ENCODE assay signal across 17 cellular contexts in the genomic region with DNA sequence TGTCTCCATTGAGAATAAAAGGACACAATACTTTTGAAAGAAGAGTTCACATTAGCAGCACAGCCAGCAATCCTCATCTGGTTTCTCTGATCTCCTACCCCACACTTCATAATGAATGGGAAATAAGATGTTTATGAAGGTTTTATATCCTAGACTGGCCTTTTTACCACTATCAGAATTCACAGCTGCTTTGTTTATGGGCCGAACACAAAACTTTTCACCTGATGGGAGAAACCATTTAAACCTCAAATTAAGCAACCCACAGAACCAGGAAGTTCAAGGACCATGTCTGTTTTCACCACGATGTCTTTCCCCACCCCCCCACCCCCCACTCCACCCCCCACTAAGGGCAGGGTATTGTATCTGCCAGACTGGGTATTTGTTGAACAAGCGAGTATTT. TPM values are rescaled to one million over a fixed set of nuclear protein-coding genes. Genes with fewer than 3 reads are reported as not detected.
DNase-seq lines count a peak whose midpoint lies in the region; ATAC-seq, FAIRE-seq and TF ChIP-seq lines count a peak whose summit lies in the region.
"Had no signal": no experiment of that assay in that cellular context is flagged by ENCODE, and none has a peak within 500 bp of the region (broad histone marks: within the 10 kb centered on the region; RNA-seq: fewer than 3 reads in every experiment).

No MANE protein-coding gene starts in this region.

- CTCF ChIA-PET in A549 (lab: Yijun Ruan, JAX), result no interaction called here
- CTCF ChIA-PET in CD4-positive, alpha-beta T cell (lab: Charles Lee), result interaction anchor here (0.7 kb wide), 1 partner anchor 33 kb away, joined by 3 read pairs; no protein-coding TSS in a partner anchor
- CTCF ChIA-PET in activated CD8-positive, alpha-beta T cell treated with anti-CD3 and anti-CD28 coated beads for 36 hours (lab: Charles Lee), result no interaction called here

- POLR2A ChIA-PET in A549 (lab: Yijun Ruan, JAX), result interaction anchor here (0.9 to 4.4 kb wide), 3 partner anchors 9 to 24 kb away, joined by 3 to 51 read pairs (median 4); partner anchors contain the start of genes SETD5 and THUMPD3
- POLR2A ChIA-PET in CD4-positive, alpha-beta T cell (lab: Charles Lee), result interaction anchor here (0.6 to 4.7 kb wide), 2 partner anchors 9 to 20 kb away, joined by 3 to 37 read pairs; no protein-coding TSS in a partner anchor
- POLR2A ChIA-PET in activated CD8-positive, alpha-beta T cell treated with anti-CD3 and anti-CD28 coated beads for 36 hours (lab: Charles Lee), result interaction anchor here (1.0 to 1.4 kb wide), 2 partner anchors 10 to 23 kb away, joined by 5 to 9 read pairs; partner anchors contain the start of gene THUMPD3

- no peaks in the 10 kb centered on the region for H3K9me3 ChIP-seq in A549
- H3K9me3 ChIP-seq in CD4-positive, alpha-beta T cell (ENCODE audit: control insufficient read depth, low read length), result no peaks in the 10 kb centered on the region
- H3K9me3 ChIP-seq: gastroesophageal sphincter had no signal

- H3K4me3 ChIP-seq in A549, result no peak overlapping the region
- H3K4me3 ChIP-seq: gastroesophageal sphincter, skin epidermis had no signal

- DNase-seq in A549 (ENCODE audit: low read depth in 1 of 2, low spot score in 1 of 2) (no peak), naive B cell (no peak), GM12892 (ENCODE audit: insufficient read length) (no peak), Ammon's horn (ENCODE audit: low spot score) (no peak)
- no peak for DNase-seq in CD4-positive, alpha-beta T cell
- DNase-seq in activated CD8-positive, alpha-beta T cell treated with anti-CD3 and anti-CD28 coated beads for 36 hours, result no peak
- DNase-seq: activated CD8-positive, alpha-beta memory T cell treated with anti-CD3 and anti-CD28 coated beads for 24 hours; erythroblast; NCI-H1694 treated with DMSO at 0.1 percent for 48 hours; NCI-H226; RPMI8226 had no signal

- TF ChIP-seq RAD21 in A549 (conservative IDR thresholded peaks at IDR 0.05 in 1 of 2, IDR thresholded peaks at IDR 0.05 in 1 of 2), result no peak

- peaks cover 26% of the 10 kb centered on the region for H3K4me1 Mint-ChIP-seq in CD4-positive, alpha-beta T cell (ENCODE audit: low read depth)
- peaks cover 38% of the 10 kb centered on the region for H3K4me1 Mint-ChIP-seq in activated CD8-positive, alpha-beta T cell treated with anti-CD3 and anti-CD28 coated beads for 36 hours (ENCODE audit: low read depth)
- H3K4me1 Mint-ChIP-seq in naive B cell, result peaks cover 2 to 17% (median 3%) of the 10 kb centered on the region in 3 donors

- FAIRE-seq in A549 (lab: Jason Lieb, UNC) (no peak), GM12892 (lab: Jason Lieb, UNC) (no peak)
- FAIRE-seq: HTR-8/SVneo had no signal

- WGBS in A549 (ENCODE audit: missing lambda C conversion rate), result 53% methylated on average over 3 of the region's 3 CpGs

- H3K27me3 ChIP-seq in CD4-positive, alpha-beta T cell (ENCODE audit: control insufficient read depth, insufficient read depth, low read length), result no peaks in the 10 kb centered on the region
- H3K27me3 ChIP-seq: gastroesophageal sphincter had no signal

- H3K27ac Mint-ChIP-seq in CD4-positive, alpha-beta T cell, result peak overlapping the region; percentile 40
- H3K27ac Mint-ChIP-seq in activated CD8-positive, alpha-beta T cell treated with anti-CD3 and anti-CD28 coated beads for 36 hours, result peak overlapping the region; percentile 78
- peak overlapping the region in 4 of 6 donors; percentile 19 to 66 (median 25) for H3K27ac Mint-ChIP-seq in naive B cell
- H3K27ac Mint-ChIP-seq: dendritic cell treated with granulocyte-macrophage colony-stimulating factor and Interleukin-4, amounts not matched to agents 40 ng/mL and 50 ng/mL, for 4 days had no signal

- no peak for TF ChIP-seq EP300 in A549 (IDR thresholded peaks at IDR 0.05)

- no peak for ATAC-seq in A549
- no peak for ATAC-seq in CD4-positive, alpha-beta T cell (ENCODE audit: poor library complexity)
- no peak for ATAC-seq in activated CD8-positive, alpha-beta T cell treated with anti-CD3 and anti-CD28 coated beads for 36 hours
- no peak for ATAC-seq in naive B cell (ENCODE audit: low read depth in 2 of 2)
- ATAC-seq in GM21723 (IDR thresholded peaks at IDR 0.05; ENCODE audit: unreplicated experiment), result no peak
- ATAC-seq: gastroesophageal sphincter had no signal

- no peak overlapping the region for H3K4me2 ChIP-seq in A549

- H3K36me3 Mint-ChIP-seq in CD4-positive, alpha-beta T cell (ENCODE audit: low read depth), result peaks cover 92% of the 10 kb centered on the region
- peaks cover 59% of the 10 kb centered on the region for H3K36me3 Mint-ChIP-seq in activated CD8-positive, alpha-beta T cell treated with anti-CD3 and anti-CD28 coated beads for 36 hours (ENCODE audit: low read depth)
- peaks cover 7 to 25% of the 10 kb centered on the region in 2 donors for H3K36me3 Mint-ChIP-seq in naive B cell

- no peak overlapping the region for H3K4me3 Mint-ChIP-seq in CD4-positive, alpha-beta T cell
- no peak overlapping the region for H3K4me3 Mint-ChIP-seq in activated CD8-positive, alpha-beta T cell treated with anti-CD3 and anti-CD28 coated beads for 36 hours
- H3K4me3 Mint-ChIP-seq in naive B cell, result no peak overlapping the region
- H3K4me3 Mint-ChIP-seq: brain; dendritic cell treated with granulocyte-macrophage colony-stimulating factor and Interleukin-4, amounts not matched to agents 40 ng/mL and 50 ng/mL, for 4 days had no signal

- TF ChIP-seq POLR2A in A549 (IDR thresholded peaks at IDR 0.05; ENCODE audit: low read length), result no peak
- no peak for TF ChIP-seq POLR2A in GM12892 (IDR thresholded peaks at IDR 0.05; ENCODE audit: low read depth, low read length)

- no peaks in the 10 kb centered on the region for H3K9me3 Mint-ChIP-seq in CD4-positive, alpha-beta T cell
- no peaks in the 10 kb centered on the region for H3K9me3 Mint-ChIP-seq in activated CD8-positive, alpha-beta T cell treated with anti-CD3 and anti-CD28 coated beads for 36 hours
- no peaks in the 10 kb centered on the region for H3K9me3 Mint-ChIP-seq in naive B cell
- H3K9me3 Mint-ChIP-seq: brain; dendritic cell treated with granulocyte-macrophage colony-stimulating factor and Interleukin-4, amounts not matched to agents 40 ng/mL and 50 ng/mL, for 4 days had no signal

- no peak overlapping the region for H3K27ac ChIP-seq in A549
- H3K27ac ChIP-seq in CD4-positive, alpha-beta T cell (ENCODE audit: low read depth, low read length), result no peak overlapping the region

- no peaks in the 10 kb centered on the region for H3K27me3 Mint-ChIP-seq in CD4-positive, alpha-beta T cell
- no peaks in the 10 kb centered on the region for H3K27me3 Mint-ChIP-seq in activated CD8-positive, alpha-beta T cell treated with anti-CD3 and anti-CD28 coated beads for 36 hours
- H3K27me3 Mint-ChIP-seq in naive B cell, result no peaks in the 10 kb centered on the region
- H3K27me3 Mint-ChIP-seq: brain; dendritic cell treated with granulocyte-macrophage colony-stimulating factor and Interleukin-4, amounts not matched to agents 40 ng/mL and 50 ng/mL, for 4 days had no signal

- TF ChIP-seq CTCF in A549 (IDR thresholded peaks at IDR 0.05), result no peak
- TF ChIP-seq CTCF in CD4-positive, alpha-beta T cell (IDR thresholded peaks at IDR 0.05), result no peak
- TF ChIP-seq CTCF in activated CD8-positive, alpha-beta T cell treated with anti-CD3 and anti-CD28 coated beads for 36 hours (IDR thresholded peaks at IDR 0.05), result no peak

- intact Hi-C loops in CD4-positive, alpha-beta T cell (cut with DNase I, micrococcal nuclease), result no loop called here
- intact Hi-C loops in activated CD8-positive, alpha-beta T cell treated with anti-CD3 and anti-CD28 coated beads for 36 hours (cut with micrococcal nuclease), result no loop called here

- peaks cover 26% of the 10 kb centered on the region; the same call in 1 of the 3 replicates for H3K4me1 ChIP-seq in A549

TF ChIP-seq in A549, 52 proteins besides CTCF, POLR2A, EP300 and RAD21 (continues in another document):
- TF ChIP-seq RARB (CRISPR knock-in tag; IDR thresholded peaks at IDR 0.05), result 0 out of 2 replicates have a peak, but pooled peaks have one; percentile 35
- TF ChIP-seq FOSL2 (IDR thresholded peaks at IDR 0.05), result no peak
- TF ChIP-seq FOSL2 (CRISPR knock-in tag; IDR thresholded peaks at IDR 0.05), result no peak
- no peak for TF ChIP-seq HMGXB4 (CRISPR knock-in tag; IDR thresholded peaks at IDR 0.05; ENCODE audit: borderline replicate concordance)
- no peak for TF ChIP-seq NR3C1 (IDR thresholded peaks at IDR 0.05)
- no peak for TF ChIP-seq TP53 (CRISPR knock-in tag; IDR thresholded peaks at IDR 0.05)

RNA-seq across cellular contexts. Expression of gene SETD5, which starts 11.4 kb away (rescaled TPM):
- polyA plus RNA-seq in A549 (2011; rRNA removed), result 92.3 and 116 TPM in 2 replicates
- 27.4 and 36.6 TPM in 2 replicates for polyA plus RNA-seq in A549 (2012; cell fraction: cytosol; rRNA removed)
- polyA plus RNA-seq in A549 (2012; cell fraction: nucleus; rRNA removed), result 70.5 and 82.3 TPM in 2 replicates
- 41.7 to 46.1 TPM (median 44.2 TPM) in 3 replicates for polyA plus RNA-seq in A549 (2017; fragmentation: RNase III; extraction: RNeasy Plus Mini Kit Qiagen cat#74134 plus additional on column Dnase treatment)
- polyA minus RNA-seq in A549 (2011; rRNA and poly(A)+ RNA removed), result 151 and 153 TPM in 2 replicates
- 10 to 100 TPM; 58.5 to 67.6 TPM for total RNA-seq in CD4-positive, alpha-beta T cell
- total RNA-seq in activated CD8-positive, alpha-beta T cell treated with anti-CD3 and anti-CD28 coated beads for 36 hours, result 100 to 1,000 TPM; 118 to 128 TPM
- 10 to 100 TPM; 26.9 to 80.7 (median 42.5) TPM for polyA plus RNA-seq in naive B cell (ENCODE audit: low read depth in 6 of 6)
- polyA plus RNA-seq in GM12892 (2012; ENCODE audit: missing spikeins), result 60.5 TPM

RNA-seq across cellular contexts. Expression of gene THUMPD3, which starts 23.2 kb away (rescaled TPM):
- polyA plus RNA-seq in A549 (2011; rRNA removed) (86.0 and 93.2 TPM in 2 replicates), A549 (2017; fragmentation: RNase III; extraction: RNeasy Plus Mini Kit Qiagen cat#74134 plus additional on column Dnase treatment) (53.9 to 64.4 TPM (median 60.7 TPM) in 3 replicates), naive B cell (ENCODE audit: low read depth in 6 of 6) (10 to 100 TPM in 5 of 6 donors, 1 to 10 TPM in 1; 9.6 to 21.5 (median 17.5) TPM)
- 30.2 and 32.0 TPM in 2 replicates for polyA plus RNA-seq in A549 (2012; cell fraction: cytosol; rRNA removed)
- 15.7 and 22.5 TPM in 2 replicates for polyA plus RNA-seq in A549 (2012; cell fraction: nucleus; rRNA removed)
- 50.7 and 51.4 TPM in 2 replicates for polyA minus RNA-seq in A549 (2011; rRNA and poly(A)+ RNA removed)
- 10 to 100 TPM; 74.2 to 78.0 TPM for total RNA-seq in CD4-positive, alpha-beta T cell
- 10 to 100 TPM; 62.9 to 66.3 TPM for total RNA-seq in activated CD8-positive, alpha-beta T cell treated with anti-CD3 and anti-CD28 coated beads for 36 hours
- polyA plus RNA-seq in GM12892 (2012; ENCODE audit: missing spikeins), result 45.9 TPM

Comparison
In these comparisons a context has a peak if more than half of its experiments do, and no peak if none do; other contexts are left out.
1. H3K27ac Mint-ChIP-seq: peak in every context shown above with its lines; median percentile 78 in activated CD8-positive, alpha-beta T cell treated with anti-CD3 and anti-CD28 coated beads for 36 hours; 40 in CD4-positive, alpha-beta T cell; 25 in naive B cell.